ENCODE assay signal across 8 cellular contexts in genomic region chr13:30422056-30422914, GRCh38. TPM values are rescaled to one million over a fixed set of nuclear protein-coding genes. Genes with fewer than 3 reads are reported as not detected.
DNase-seq lines count a peak whose midpoint lies in the region; ATAC-seq, FAIRE-seq and TF ChIP-seq lines count a peak whose summit lies in the region.

UBE2L5 (plus strand) TSS chr13:30422493; CDS start chr13:30427991, 5,498 bp downstream.

- H3K27me3 ChIP-seq in H1 (replicated peaks in 1 of 4; ENCODE audit: control insufficient read depth in 3 of 4, extremely low read depth in 1 of 4, insufficient read depth in 3 of 4, low read length in 3 of 4) = peaks cover 0 to 5% (median 0%) of the 10 kb centered on the region in 4 experiments; a peak in 4 of 7 replicates

- H2BK120ac ChIP-seq in H1 (replicated peaks; ENCODE audit: low read depth, low read length) = no peak within 1 kb of the TSS

- H3K56ac ChIP-seq in H1 (replicated peaks; ENCODE audit: insufficient read length, low read depth, low read length) = peak within 1 kb of the TSS; percentile 5

- WGBS in H1 (ENCODE audit: extremely low coverage in 1 of 2, insufficient coverage in 1 of 2, insufficient read length in 1 of 2, insufficient replicate concordance in 2 of 2, low coverage in 1 of 2, low lambda C conversion rate in 2 of 2, missing lambda C conversion rate in 1 of 2), 2 experiments = 4% methylated on average over 24 of the region's 57 CpGs; no CpG with 5 or more reads in 1 of the 2 experiments

- H3K4ac ChIP-seq in H1 (replicated peaks; ENCODE audit: insufficient read length, low read depth, low read length) = no peak within 1 kb of the TSS

- TF ChIP-seq EP300 in H1 (IDR thresholded peaks at IDR 0.05; ENCODE audit: borderline replicate concordance in 1 of 2, low read depth in 2 of 2, low read length in 2 of 2) = no peak

- no peak within 1 kb of the TSS; the same call in 1 of the 2 replicates for H3K18ac ChIP-seq in H1 (ENCODE audit: extremely low read depth, low read length)

- POLR2A ChIA-PET in activated CD4-positive, alpha-beta memory T cell treated with anti-CD3 and anti-CD28 coated beads for 36 hours (lab: Charles Lee) = interaction anchor here (0.6 to 1.7 kb wide), 9 partner anchors 9 to 368 kb away, joined by 3 to 6 read pairs (median 4); partner anchors contain the start of gene KATNAL1
- POLR2A ChIA-PET in H1 (lab: Charles Lee; ENCODE audit: partially characterized antibody) = interaction anchor here (0.7 to 1.3 kb wide), 9 partner anchors 14 to 115 kb away, joined by 3 to 6 read pairs (median 3); partner anchors contain the start of genes HMGB1 and KATNAL1

- peaks cover 8% of the 10 kb centered on the region for H3K23me2 ChIP-seq in H1 (ENCODE audit: low read depth, low read length)

- peaks cover 0 to 9% (median 5%) of the 10 kb centered on the region in 4 experiments; a peak in 6 of 7 replicates for H3K4me1 ChIP-seq in H1 (replicated peaks in 1 of 4; ENCODE audit: control insufficient read depth in 3 of 4, insufficient read depth in 4 of 4, low read length in 3 of 4)

- H3K36me3 ChIP-seq in H1 (ENCODE audit: control insufficient read depth in 2 of 4, insufficient read depth in 4 of 4, low read length in 3 of 4) = no peaks in the 10 kb centered on the region

- no peak within 1 kb of the TSS for H2BK15ac ChIP-seq in H1 (ENCODE audit: low read length)

- peak; percentile 9 to 63 for DNase-seq in SHP77 (lab: John Stamatoyannopoulos, UW)
- DNase-seq in SHP77 treated with DMSO at 0.1 percent for 48 hours (lab: John Stamatoyannopoulos, UW) = no peak
- peak; percentile 90 to 91 for DNase-seq in NCI-H524 (lab: John Stamatoyannopoulos, UW)
- DNase-seq in activated CD4-positive, alpha-beta memory T cell treated with anti-CD3 and anti-CD28 coated beads for 36 hours = peak; percentile 77
- peak in 1 of 2 experiments; percentile 78 for DNase-seq in H1 (ENCODE audit: low read depth in 1 of 2, low spot score in 2 of 2)
- DNase-seq in medulla oblongata (ENCODE audit: extremely low spot score) = peak; percentile 76
- DNase-seq in stimulated activated CD4-positive, alpha-beta T cell treated with anti-CD3 and anti-CD28 coated beads, TNF-alpha, amount 100 ng/mL, for 4 hours (ENCODE audit: low read depth in 3 of 3) = peak; percentile 31 to 47 (median 32)

- H3K9me3 Mint-ChIP-seq in activated CD4-positive, alpha-beta memory T cell treated with anti-CD3 and anti-CD28 coated beads for 36 hours = no peaks in the 10 kb centered on the region

- peak within 1 kb of the TSS; percentile 80 for H3K27ac Mint-ChIP-seq in activated CD4-positive, alpha-beta memory T cell treated with anti-CD3 and anti-CD28 coated beads for 36 hours

- peak within 1 kb of the TSS; percentile 81 to 94 for H3K4me2 ChIP-seq in H1 (ENCODE audit: insufficient read depth in 1 of 2, low read depth in 2 of 2, low read length in 2 of 2)

- peak within 1 kb of the TSS in 3 of 4 experiments; percentile 62 to 64 (median 63); a peak in 5 of 7 replicates for H3K9ac ChIP-seq in H1 (replicated peaks in 1 of 4; ENCODE audit: extremely low read depth in 1 of 4, low read depth in 3 of 4, low read length in 3 of 4)

- peak within 1 kb of the TSS; percentile 36; the same call in 1 of the 2 replicates for H4K8ac ChIP-seq in H1 (ENCODE audit: extremely low read depth, insufficient read depth, low read length)

- H4K91ac ChIP-seq in H1 (replicated peaks; ENCODE audit: insufficient read length, low read length) = no peak within 1 kb of the TSS

- no peak within 1 kb of the TSS for H3K23ac ChIP-seq in H1 (ENCODE audit: insufficient read length)

- no peaks in the 10 kb centered on the region for H3K36me3 Mint-ChIP-seq in activated CD4-positive, alpha-beta memory T cell treated with anti-CD3 and anti-CD28 coated beads for 36 hours

- H3K14ac ChIP-seq in H1 (ENCODE audit: insufficient read length) = no peak within 1 kb of the TSS

- H4K5ac ChIP-seq in H1 (ENCODE audit: insufficient read length, low read depth, low read length) = peak within 1 kb of the TSS; percentile 74

- 0 out of 2 replicates have a peak within 1 kb of the TSS, but pooled peaks have one; percentile 72 for H2BK12ac ChIP-seq in H1 (ENCODE audit: low read depth, low read length)

- intact Hi-C loops in activated CD4-positive, alpha-beta memory T cell treated with anti-CD3 and anti-CD28 coated beads for 36 hours (cut with micrococcal nuclease) = loop anchor here (1.0 to 10.0 kb wide), 5 partner anchors 8 to 623 kb away; partner anchors contain the start of gene HMGB1

- H2BK5ac ChIP-seq in H1 (ENCODE audit: low read depth, low read length) = peak within 1 kb of the TSS; percentile 67; the same call in 1 of the 2 replicates

- no peaks in the 10 kb centered on the region for H3K27me3 Mint-ChIP-seq in activated CD4-positive, alpha-beta memory T cell treated with anti-CD3 and anti-CD28 coated beads for 36 hours

- peak within 1 kb of the TSS; percentile 68 for H2AFZ ChIP-seq in H1 (ENCODE audit: low read length)

- CTCF ChIA-PET in activated CD4-positive, alpha-beta memory T cell treated with anti-CD3 and anti-CD28 coated beads for 36 hours (lab: Charles Lee) = interaction anchor here (0.9 to 1.0 kb wide), 2 partner anchors 14 to 443 kb away, joined by 3 read pairs; no protein-coding TSS in a partner anchor
- CTCF ChIA-PET in H1 (lab: Charles Lee; ENCODE audit: partially characterized antibody) = interaction anchor here (0.7 kb wide), 1 partner anchor 14 kb away, joined by 3 read pairs; no protein-coding TSS in a partner anchor

- peak within 1 kb of the TSS; percentile 86 for H3K4me3 Mint-ChIP-seq in activated CD4-positive, alpha-beta memory T cell treated with anti-CD3 and anti-CD28 coated beads for 36 hours

- H3K27ac ChIP-seq in H1 (ENCODE audit: low read depth, low read length) = peak within 1 kb of the TSS; percentile 6; the same call in 1 of the 2 replicates

- ATAC-seq in HG02870 (IDR thresholded peaks at IDR 0.05; ENCODE audit: unreplicated experiment) = peak; percentile 58

- no peak within 1 kb of the TSS for H2AK5ac ChIP-seq in H1 (ENCODE audit: low read depth, low read length)

- TF ChIP-seq RAD21 in H1 (IDR thresholded peaks at IDR 0.05 in 1 of 2, conservative IDR thresholded peaks at IDR 0.05 in 1 of 2; ENCODE audit: low read depth in 2 of 2, low read length in 2 of 2) = no peak; a peak in 1 of 4 replicates

- H4K20me1 ChIP-seq in H1 (replicated peaks in 1 of 2; ENCODE audit: control insufficient read depth in 1 of 2, insufficient read depth in 2 of 2, low read length in 2 of 2) = no peaks in the 10 kb centered on the region

- peak within 1 kb of the TSS; percentile 73 to 83 (median 77) for H3K4me3 ChIP-seq in H1 (ENCODE audit: extremely low read depth in 1 of 4, insufficient read depth in 2 of 4, low read depth in 3 of 4, low read length in 4 of 4)

- peaks cover 12% of the 10 kb centered on the region for H3K4me1 Mint-ChIP-seq in activated CD4-positive, alpha-beta memory T cell treated with anti-CD3 and anti-CD28 coated beads for 36 hours (ENCODE audit: low read depth)

- no peaks in the 10 kb centered on the region for H3K9me3 ChIP-seq in H1 (ENCODE audit: insufficient read depth in 2 of 2, low read depth in 1 of 2, low read length in 1 of 2)

- FAIRE-seq in H1 (lab: Jason Lieb, UNC) = peak; percentile 69

- no peak within 1 kb of the TSS for H2BK20ac ChIP-seq in H1 (ENCODE audit: low read length)

- no peak for TF ChIP-seq CTCF in H1 (IDR thresholded peaks at IDR 0.05; ENCODE audit: control extremely low read depth in 1 of 3, insufficient read depth in 1 of 3, low read depth in 1 of 3, low read length in 3 of 3)

- H3K79me1 ChIP-seq in H1 (ENCODE audit: low read depth, low read length) = no peaks in the 10 kb centered on the region; the same call in 1 of the 2 replicates

- TF ChIP-seq POLR2A in H1 (IDR thresholded peaks at IDR 0.05; ENCODE audit: control extremely low read depth in 1 of 2, low read depth in 2 of 2, low read length in 2 of 2) = peak in 1 of 2 experiments; percentile 61; a peak in 1 of 3 replicates

- H3K79me2 ChIP-seq in H1 (ENCODE audit: control insufficient read depth in 1 of 2, insufficient read depth in 2 of 2, low read length in 2 of 2) = no peaks in the 10 kb centered on the region

TF ChIP-seq in H1, 55 proteins besides CTCF, POLR2A, EP300 and RAD21 (continues in another document):
- TF ChIP-seq PHF8 (conservative IDR thresholded peaks at IDR 0.05; ENCODE audit: low read depth, low read length) (peak; percentile 55), BACH1 (IDR thresholded peaks at IDR 0.05; ENCODE audit: low read length) (peak; percentile 47; the same call in 1 of the 2 replicates), TEAD4 (IDR thresholded peaks at IDR 0.05; ENCODE audit: low read depth, low read length) (no peak), TAF7 (optimal IDR thresholded peaks at IDR 0.05; ENCODE audit: borderline replicate concordance, low read depth, low read length) (peak; percentile 59), ATF3 (IDR thresholded peaks at IDR 0.05; ENCODE audit: insufficient read depth, low read depth, low read length) (no peak), TBP (IDR thresholded peaks at IDR 0.05; ENCODE audit: low read depth, low read length) (0 out of 2 replicates have a peak, but pooled peaks have one; percentile 13), JUN (IDR thresholded peaks at IDR 0.05; ENCODE audit: low read depth, low read length) (no peak), CHD1 (IDR thresholded peaks at IDR 0.05; ENCODE audit: low read depth, low read length) (no peak), TAF1 (IDR thresholded peaks at IDR 0.05; ENCODE audit: low read depth, low read length) (peak; percentile 57), RBBP5 (IDR thresholded peaks at IDR 0.05; ENCODE audit: borderline replicate concordance, low read depth, low read length) (peak; percentile 65; the same call in 1 of the 2 replicates), KDM4A (IDR thresholded peaks at IDR 0.05; ENCODE audit: low read depth, low read length, severe bottlenecking) (peak; percentile 63), BRCA1 (IDR thresholded peaks at IDR 0.05; ENCODE audit: low read depth, low read length) (no peak)

RNA-seq across cellular contexts. Expression of gene UBE2L5, which starts in this region (rescaled TPM):
- not detected for total RNA-seq in activated CD4-positive, alpha-beta memory T cell treated with anti-CD3 and anti-CD28 coated beads for 36 hours
- 0.21 TPM in 1 of 2 replicates, not detected in the other for total RNA-seq in H1 (2021; fragmentation: NEBNext Ultra II Directional; extraction: Animal tissue kit (Norgen Biotek cat#: 25700))
- not detected in 2 replicates for polyA plus RNA-seq in H1 (2011; rRNA removed)
- 0.10 TPM for polyA plus RNA-seq in H1 (2011; cell fraction: cytosol; rRNA removed)
- polyA plus RNA-seq in H1 (2011; cell fraction: nucleus; rRNA removed) = 0.07 TPM
- polyA plus RNA-seq in H1 (2012, experiment 1 of 2) = 0.52 to 0.81 TPM in 2 of 4 replicates, not detected in the others
- polyA plus RNA-seq in H1 (2012, experiment 2 of 2) = not detected
- 0.28 TPM for polyA plus RNA-seq in H1 (2013, experiment 1 of 2)
- 0.15 TPM for polyA plus RNA-seq in H1 (2013, experiment 2 of 2)
- not detected in 2 replicates for polyA minus RNA-seq in H1 (2011; rRNA and poly(A)+ RNA removed)
- polyA minus RNA-seq in H1 (2011; cell fraction: cytosol; rRNA and poly(A)+ RNA removed) = not detected
- not detected for polyA minus RNA-seq in H1 (2011; cell fraction: nucleus; rRNA and poly(A)+ RNA removed)

Comparison
In these comparisons a context has a peak if more than half of its experiments do, and no peak if none do; other contexts are left out.
1. Peak in DNase-seq in activated CD4-positive, alpha-beta memory T cell treated with anti-CD3 and anti-CD28 coated beads for 36 hours; RNA of the gene not detected or under 1 TPM.